1 cellular context compared by ENCODE assay signal in genomic region chr10:78029294-78030226, GRCh38.
TF ChIP-seq lines count a peak whose summit lies in the region.

Gene POLR3A, minus strand, starts transcription at chr10:78029515. Its CDS starts 108 bp downstream, at chr10:78029407.

TF ChIP-seq in K562, 482 proteins besides CTCF, POLR2A, EP300 and RAD21 (continued from another document and continues in another):
- TF ChIP-seq ZNF449 (CRISPR knock-in tag; IDR thresholded peaks at IDR 0.05) (peak; percentile 10; the same call in 1 of the 2 replicates), ARID1B (IDR thresholded peaks at IDR 0.05) (peak; percentile 40), CTBP1 (IDR thresholded peaks at IDR 0.05; ENCODE audit: borderline replicate concordance) (peak; percentile 39; the same call in 1 of the 2 replicates), COPS2 (conservative IDR thresholded peaks at IDR 0.05) (no peak), MTF1 (CRISPR knock-in tag; IDR thresholded peaks at IDR 0.05; ENCODE audit: borderline replicate concordance) (no peak), POU5F1 (IDR thresholded peaks at IDR 0.05; ENCODE audit: borderline replicate concordance, low read depth, low read length, partially characterized antibody) (peak; percentile 95), IRF9 (tag; IDR thresholded peaks at IDR 0.05) (0 out of 2 replicates have a peak, but pooled peaks have one; percentile 35), SMARCB1 (IDR thresholded peaks at IDR 0.05; ENCODE audit: insufficient read length, low read depth) (no peak), BHLHE40 (IDR thresholded peaks at IDR 0.05; ENCODE audit: low read length) (peak; percentile 49), TAF15 (IDR thresholded peaks at IDR 0.05; ENCODE audit: low read depth, low read length) (no peak), ZNF511 (CRISPR knock-in tag; IDR thresholded peaks at IDR 0.05) (peak; percentile 81; the same call in 1 of the 2 replicates), XRCC3 (IDR thresholded peaks at IDR 0.05) (no peak), JUN (IDR thresholded peaks at IDR 0.05; ENCODE audit: borderline replicate concordance, low read depth, low read length) (0 out of 2 replicates have a peak, but pooled peaks have one; percentile 45), JUN (CRISPR knock-in tag; IDR thresholded peaks at IDR 0.05; ENCODE audit: borderline replicate concordance) (peak; percentile 31; the same call in 1 of the 2 replicates), ILK (tag; IDR thresholded peaks at IDR 0.05; ENCODE audit: borderline replicate concordance, low read depth) (no peak), KLF13 (tag; IDR thresholded peaks at IDR 0.05; ENCODE audit: borderline replicate concordance, low read depth) (no peak), PHB2 (IDR thresholded peaks at IDR 0.05; ENCODE audit: low read depth) (no peak), SRF (CRISPR knock-in tag; IDR thresholded peaks at IDR 0.05) (peak in 1 of 2 experiments; percentile 63; a peak in 2 of 4 replicates), CC2D1A (IDR thresholded peaks at IDR 0.05) (peak; percentile 92), ZNF764 (CRISPR knock-in tag; IDR thresholded peaks at IDR 0.05; ENCODE audit: low read depth) (no peak), SOX6 (IDR thresholded peaks at IDR 0.05) (peak; percentile 45; the same call in 1 of the 2 replicates), ZC3H11A (IDR thresholded peaks at IDR 0.05; ENCODE audit: low read depth, low read length) (peak; percentile 32; the same call in 1 of the 2 replicates), ZNF282 (CRISPR knock-in tag; IDR thresholded peaks at IDR 0.05) (no peak), ESRRA (IDR thresholded peaks at IDR 0.05; ENCODE audit: borderline replicate concordance, low read depth) (peak; percentile 36; the same call in 1 of the 2 replicates), RHOXF2B (CRISPR knock-in tag; conservative IDR thresholded peaks at IDR 0.05) (no peak), MIER1 (IDR thresholded peaks at IDR 0.05; ENCODE audit: low read depth) (peak; percentile 35; the same call in 1 of the 2 replicates), NBN (IDR thresholded peaks at IDR 0.05; ENCODE audit: low read depth) (peak; percentile 97; the same call in 1 of the 2 replicates), ZNF76 (CRISPR knock-in tag; IDR thresholded peaks at IDR 0.05; ENCODE audit: borderline replicate concordance) (no peak), ARID3A (IDR thresholded peaks at IDR 0.05; ENCODE audit: borderline replicate concordance, low read depth, low read length) (peak; percentile 75), ZNF444 (CRISPR knock-in tag; IDR thresholded peaks at IDR 0.05) (no peak), PTRF (tag; IDR thresholded peaks at IDR 0.05) (no peak), EHMT2 (IDR thresholded peaks at IDR 0.05) (peak; percentile 80; the same call in 1 of the 2 replicates), MXI1 (IDR thresholded peaks at IDR 0.05; ENCODE audit: low read depth, low read length) (peak; percentile 84), TSHZ1 (CRISPR knock-in tag; IDR thresholded peaks at IDR 0.05) (0 out of 2 replicates have a peak, but pooled peaks have one; percentile 53), MAFK (IDR thresholded peaks at IDR 0.05; ENCODE audit: low read length) (no peak), ZFP91 (CRISPR knock-in tag; IDR thresholded peaks at IDR 0.05) (peak; percentile 53; the same call in 1 of the 2 replicates), HES1 (IDR thresholded peaks at IDR 0.05; ENCODE audit: low read depth) (no peak), ZNF354B (CRISPR knock-in tag; IDR thresholded peaks at IDR 0.05) (no peak), ZNF197 (CRISPR knock-in tag; IDR thresholded peaks at IDR 0.05; ENCODE audit: low read depth) (peak; percentile 64; the same call in 1 of the 2 replicates), FOXJ2 (tag; IDR thresholded peaks at IDR 0.05) (no peak), ZNF224 (CRISPR knock-in tag; IDR thresholded peaks at IDR 0.05) (no peak; the same call in 1 of the 2 replicates), SIN3A (IDR thresholded peaks at IDR 0.05; ENCODE audit: borderline replicate concordance in 2 of 2, control insufficient read depth in 1 of 2, low read depth in 2 of 2, low read length in 2 of 2) (peak; percentile 93 to 94)
- TF ChIP-seq, protein P1, sequence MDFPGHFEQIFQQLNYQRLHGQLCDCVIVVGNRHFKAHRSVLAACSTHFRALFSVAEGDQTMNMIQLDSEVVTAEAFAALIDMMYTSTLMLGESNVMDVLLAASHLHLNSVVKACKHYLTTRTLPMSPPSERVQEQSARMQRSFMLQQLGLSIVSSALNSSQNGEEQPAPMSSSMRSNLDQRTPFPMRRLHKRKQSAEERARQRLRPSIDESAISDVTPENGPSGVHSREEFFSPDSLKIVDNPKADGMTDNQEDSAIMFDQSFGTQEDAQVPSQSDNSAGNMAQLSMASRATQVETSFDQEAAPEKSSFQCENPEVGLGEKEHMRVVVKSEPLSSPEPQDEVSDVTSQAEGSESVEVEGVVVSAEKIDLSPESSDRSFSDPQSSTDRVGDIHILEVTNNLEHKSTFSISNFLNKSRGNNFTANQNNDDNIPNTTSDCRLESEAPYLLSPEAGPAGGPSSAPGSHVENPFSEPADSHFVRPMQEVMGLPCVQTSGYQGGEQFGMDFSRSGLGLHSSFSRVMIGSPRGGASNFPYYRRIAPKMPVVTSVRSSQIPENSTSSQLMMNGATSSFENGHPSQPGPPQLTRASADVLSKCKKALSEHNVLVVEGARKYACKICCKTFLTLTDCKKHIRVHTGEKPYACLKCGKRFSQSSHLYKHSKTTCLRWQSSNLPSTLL (IDR thresholded peaks at IDR 0.05), result no peak
- TF ChIP-seq, protein P2, sequence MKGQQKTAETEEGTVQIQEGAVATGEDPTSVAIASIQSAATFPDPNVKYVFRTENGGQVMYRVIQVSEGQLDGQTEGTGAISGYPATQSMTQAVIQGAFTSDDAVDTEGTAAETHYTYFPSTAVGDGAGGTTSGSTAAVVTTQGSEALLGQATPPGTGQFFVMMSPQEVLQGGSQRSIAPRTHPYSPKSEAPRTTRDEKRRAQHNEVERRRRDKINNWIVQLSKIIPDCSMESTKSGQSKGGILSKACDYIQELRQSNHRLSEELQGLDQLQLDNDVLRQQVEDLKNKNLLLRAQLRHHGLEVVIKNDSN (CRISPR knock-in tag; IDR thresholded peaks at IDR 0.05), result peak; percentile 98
- TF ChIP-seq, protein P3, sequence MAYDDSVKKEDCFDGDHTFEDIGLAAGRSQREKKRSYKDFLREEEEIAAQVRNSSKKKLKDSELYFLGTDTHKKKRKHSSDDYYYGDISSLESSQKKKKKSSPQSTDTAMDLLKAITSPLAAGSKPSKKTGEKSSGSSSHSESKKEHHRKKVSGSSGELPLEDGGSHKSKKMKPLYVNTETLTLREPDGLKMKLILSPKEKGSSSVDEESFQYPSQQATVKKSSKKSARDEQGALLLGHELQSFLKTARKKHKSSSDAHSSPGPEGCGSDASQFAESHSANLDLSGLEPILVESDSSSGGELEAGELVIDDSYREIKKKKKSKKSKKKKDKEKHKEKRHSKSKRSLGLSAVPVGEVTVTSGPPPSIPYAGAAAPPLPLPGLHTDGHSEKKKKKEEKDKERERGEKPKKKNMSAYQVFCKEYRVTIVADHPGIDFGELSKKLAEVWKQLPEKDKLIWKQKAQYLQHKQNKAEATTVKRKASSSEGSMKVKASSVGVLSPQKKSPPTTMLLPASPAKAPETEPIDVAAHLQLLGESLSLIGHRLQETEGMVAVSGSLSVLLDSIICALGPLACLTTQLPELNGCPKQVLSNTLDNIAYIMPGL (CRISPR knock-in tag; IDR thresholded peaks at IDR 0.05), result peak; percentile 76; the same call in 1 of the 2 replicates
- TF ChIP-seq, protein P4, sequence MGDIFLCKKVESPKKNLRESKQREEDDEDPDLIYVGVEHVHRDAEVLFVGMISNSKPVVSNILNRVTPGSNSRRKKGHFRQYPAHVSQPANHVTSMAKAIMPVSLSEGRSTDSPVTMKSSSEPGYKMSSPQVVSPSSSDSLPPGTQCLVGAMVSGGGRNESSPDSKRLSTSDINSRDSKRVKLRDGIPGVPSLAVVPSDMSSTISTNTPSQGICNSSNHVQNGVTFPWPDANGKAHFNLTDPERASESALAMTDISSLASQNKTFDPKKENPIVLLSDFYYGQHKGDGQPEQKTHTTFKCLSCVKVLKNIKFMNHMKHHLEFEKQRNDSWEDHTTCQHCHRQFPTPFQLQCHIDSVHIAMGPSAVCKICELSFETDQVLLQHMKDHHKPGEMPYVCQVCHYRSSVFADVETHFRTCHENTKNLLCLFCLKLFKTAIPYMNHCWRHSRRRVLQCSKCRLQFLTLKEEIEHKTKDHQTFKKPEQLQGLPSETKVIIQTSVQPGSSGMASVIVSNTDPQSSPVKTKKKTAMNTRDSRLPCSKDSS (IDR thresholded peaks at IDR 0.05; ENCODE audit: low read depth, partially characterized antibody), result no peak
